11 cellular contexts compared by ENCODE assay signal in the genomic region with DNA sequence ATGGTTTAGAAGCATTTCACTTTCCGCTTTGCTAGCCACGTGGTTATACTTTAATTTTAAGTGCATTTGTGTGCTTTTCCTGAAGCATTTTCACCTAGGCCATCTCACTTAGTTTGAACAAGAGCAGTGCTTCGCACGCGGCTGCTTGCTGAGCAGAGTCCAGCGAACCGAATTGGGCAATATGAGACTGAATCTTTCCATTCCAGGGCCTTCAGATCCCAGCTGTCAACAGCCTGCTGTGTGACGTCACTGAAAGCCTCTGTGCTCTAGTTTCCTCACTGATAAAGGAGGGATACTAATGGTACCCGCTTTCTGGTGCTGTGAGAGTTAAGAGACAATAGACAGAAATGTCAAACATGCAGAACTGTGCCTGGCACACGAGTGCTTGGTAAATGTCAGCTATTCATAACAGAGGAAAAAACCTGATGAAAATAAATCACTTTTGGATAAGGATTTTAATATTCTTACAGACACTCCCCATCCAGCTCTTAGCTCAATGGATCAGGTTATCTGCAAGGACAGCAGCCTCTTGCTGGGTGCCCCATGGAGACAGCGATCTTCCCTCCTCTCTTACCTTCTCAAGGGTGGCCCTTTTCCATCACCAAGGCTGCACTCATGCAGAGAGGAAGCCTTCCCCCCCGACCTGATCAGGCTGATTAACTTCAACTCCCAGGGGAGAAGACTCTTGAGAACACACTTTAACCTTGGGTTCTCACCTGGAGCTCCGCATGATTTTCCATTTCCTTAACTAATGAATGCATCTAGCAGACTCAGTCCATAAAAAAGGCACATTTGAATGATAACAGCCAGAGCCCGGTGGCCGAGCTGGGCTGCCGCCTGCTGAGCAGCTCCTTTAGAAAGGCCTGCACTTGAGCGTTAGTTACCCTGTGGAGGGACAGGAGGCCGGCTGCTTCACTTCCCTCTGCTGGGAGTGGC. TPM values are rescaled to one million over a fixed set of nuclear protein-coding genes. Genes with fewer than 3 reads are reported as not detected.
DNase-seq lines count a peak whose midpoint lies in the region; ATAC-seq and TF ChIP-seq lines count a peak whose summit lies in the region.
"Had no signal": no experiment of that assay in that cellular context is flagged by ENCODE, and none has a peak within 500 bp of the region (broad histone marks: within the 10 kb centered on the region; RNA-seq: fewer than 3 reads in every experiment).

No MANE protein-coding gene starts in this region.

- DNase-seq in NCI-H2171 treated with DMSO at 0.1 percent for 48 hours (lab: John Stamatoyannopoulos, UW) (peak; percentile 14), NCI-H2171 (lab: John Stamatoyannopoulos, UW) (no peak), HuH-7 (ENCODE audit: low spot score) (peak; percentile 47), cardiac fibroblast (ENCODE audit: low read depth in 2 of 2) (peak; percentile 24 to 76), left lobe of liver (ENCODE audit: low spot score) (peak; percentile 91)
- DNase-seq: NCI-H510A treated with DMSO at 0.1 percent for 48 hours, occipital lobe, WERI-Rb-1 had no signal

- H3K4me3 ChIP-seq in cardiac fibroblast (replicated peaks in 1 of 2; ENCODE audit: low read depth in 2 of 2, low read length in 2 of 2), result no peak overlapping the region

- TF ChIP-seq CTCF in cardiac fibroblast (IDR thresholded peaks at IDR 0.05; ENCODE audit: low read depth, low read length), result no peak

- ATAC-seq in left lobe of liver (peak; percentile 88), GM21619 (IDR thresholded peaks at IDR 0.05; ENCODE audit: unreplicated experiment) (no peak), esophagus mucosa (no peak), HG03045 (IDR thresholded peaks at IDR 0.05; ENCODE audit: unreplicated experiment) (no peak)

RNA-seq across cellular contexts. Expression of gene GLB1L3, which starts 3.5 kb away (rescaled TPM):
- total RNA-seq in left lobe of liver, result 0.10 TPM
- total RNA-seq in esophagus mucosa, result not detected

RNA-seq across cellular contexts. Expression of gene ACAD8, which starts 19.3 kb away (rescaled TPM):
- total RNA-seq in left lobe of liver (25.7 TPM), esophagus mucosa (13.9 TPM)

RNA-seq across cellular contexts. Expression of gene THYN1, which starts 19.5 kb away (rescaled TPM):
- total RNA-seq in left lobe of liver (21.1 TPM), esophagus mucosa (20.0 TPM)

RNA-seq across cellular contexts. Expression of gene VPS26B, which starts 48.2 kb away (rescaled TPM):
- total RNA-seq in left lobe of liver (36.4 TPM), esophagus mucosa (24.1 TPM)

RNA-seq across cellular contexts. Expression of gene NCAPD3, which starts 48.9 kb away (rescaled TPM):
- total RNA-seq in left lobe of liver, result 21.7 TPM
- 13.1 TPM for total RNA-seq in esophagus mucosa
